Comparison of ENCODE assay signal across 1 cellular context in the genomic region with DNA sequence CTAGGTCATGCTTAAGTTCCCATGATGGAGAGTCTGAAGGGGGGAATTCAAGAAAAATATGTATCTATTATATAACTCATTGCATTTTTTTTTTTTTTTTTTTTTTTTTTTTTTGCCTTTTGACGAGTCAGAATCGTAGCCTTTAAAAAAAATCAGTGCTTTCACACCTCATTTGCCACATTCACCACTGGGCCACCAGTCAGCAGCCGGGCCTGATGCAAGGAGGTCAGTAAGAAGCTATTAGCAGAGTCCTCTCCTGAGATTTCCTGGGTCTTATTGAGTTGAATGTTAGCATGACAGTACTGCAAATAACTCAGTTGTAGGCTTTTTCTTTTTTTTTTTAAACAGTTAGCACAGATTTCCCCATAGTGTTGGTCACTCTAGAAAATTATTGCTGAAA.
TF ChIP-seq lines count a peak whose summit lies in the region.

No MANE protein-coding gene starts in this region.

TF ChIP-seq in WTC11, 78 proteins besides CTCF, POLR2A, EP300 and RAD21 (continued from another document):
- TF ChIP-seq, protein P1, sequence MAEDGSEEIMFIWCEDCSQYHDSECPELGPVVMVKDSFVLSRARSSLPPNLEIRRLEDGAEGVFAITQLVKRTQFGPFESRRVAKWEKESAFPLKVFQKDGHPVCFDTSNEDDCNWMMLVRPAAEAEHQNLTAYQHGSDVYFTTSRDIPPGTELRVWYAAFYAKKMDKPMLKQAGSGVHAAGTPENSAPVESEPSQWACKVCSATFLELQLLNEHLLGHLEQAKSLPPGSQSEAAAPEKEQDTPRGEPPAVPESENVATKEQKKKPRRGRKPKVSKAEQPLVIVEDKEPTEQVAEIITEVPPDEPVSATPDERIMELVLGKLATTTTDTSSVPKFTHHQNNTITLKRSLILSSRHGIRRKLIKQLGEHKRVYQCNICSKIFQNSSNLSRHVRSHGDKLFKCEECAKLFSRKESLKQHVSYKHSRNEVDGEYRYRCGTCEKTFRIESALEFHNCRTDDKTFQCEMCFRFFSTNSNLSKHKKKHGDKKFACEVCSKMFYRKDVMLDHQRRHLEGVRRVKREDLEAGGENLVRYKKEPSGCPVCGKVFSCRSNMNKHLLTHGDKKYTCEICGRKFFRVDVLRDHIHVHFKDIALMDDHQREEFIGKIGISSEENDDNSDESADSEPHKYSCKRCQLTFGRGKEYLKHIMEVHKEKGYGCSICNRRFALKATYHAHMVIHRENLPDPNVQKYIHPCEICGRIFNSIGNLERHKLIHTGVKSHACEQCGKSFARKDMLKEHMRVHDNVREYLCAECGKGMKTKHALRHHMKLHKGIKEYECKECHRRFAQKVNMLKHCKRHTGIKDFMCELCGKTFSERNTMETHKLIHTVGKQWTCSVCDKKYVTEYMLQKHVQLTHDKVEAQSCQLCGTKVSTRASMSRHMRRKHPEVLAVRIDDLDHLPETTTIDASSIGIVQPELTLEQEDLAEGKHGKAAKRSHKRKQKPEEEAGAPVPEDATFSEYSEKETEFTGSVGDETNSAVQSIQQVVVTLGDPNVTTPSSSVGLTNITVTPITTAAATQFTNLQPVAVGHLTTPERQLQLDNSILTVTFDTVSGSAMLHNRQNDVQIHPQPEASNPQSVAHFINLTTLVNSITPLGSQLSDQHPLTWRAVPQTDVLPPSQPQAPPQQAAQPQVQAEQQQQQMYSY (CRISPR knock-in tag; IDR thresholded peaks at IDR 0.05): no peak
TF ChIP-seq in WTC11: peak in this region for 0.
